28 cellular contexts compared by ENCODE assay signal in genomic region chr7:146701166-146701565, GRCh38.
DNase-seq lines count a peak whose midpoint lies in the region; ATAC-seq lines count a peak whose summit lies in the region.
"Had no signal": no experiment of that assay in that cellular context is flagged by ENCODE, and none has a peak within 500 bp of the region (broad histone marks: within the 10 kb centered on the region; RNA-seq: fewer than 3 reads in every experiment).

No MANE protein-coding gene starts in this region.

- ATAC-seq in HG02852 (IDR thresholded peaks at IDR 0.05; ENCODE audit: unreplicated experiment) = no peak
- ATAC-seq: body of pancreas; foreskin keratinocyte; heart right ventricle; naive thymus-derived CD4-positive, alpha-beta T cell; Panc1; stimulated activated memory B cell treated with anti-CD40 and anti-IgM and Interleukin-4, amounts not matched to agents 10 μg/mL and 1 μg/mL and 100 μg/mL, for 72 hours had no signal

- DNase-seq in COR-L47 (lab: John Stamatoyannopoulos, UW) (peak; percentile 47), NCI-H146 (lab: John Stamatoyannopoulos, UW) (peak; percentile 77), NCI-H748 treated with DMSO at 0.1 percent for 48 hours (lab: John Stamatoyannopoulos, UW) (peak; percentile 47), brain pericyte (ENCODE audit: low read depth, low spot score) (peak; percentile 36), HPDE6-E6E7 (ENCODE audit: extremely low spot score) (no peak), NAMALWA (ENCODE audit: low spot score) (no peak)
- no peak for DNase-seq in activated CD4-positive, alpha-beta T cell treated with anti-CD3 and anti-CD28 coated beads for 48 hours
- DNase-seq: ACHN; activated CD4-positive, alpha-beta memory T cell treated with anti-CD3 and anti-CD28 coated beads, Interleukin-2, amount 10 ng/mL, durations not matched to agents 7 days and 5 days; activated CD4-positive, alpha-beta T cell treated with anti-CD3 and anti-CD28 coated beads for 1 hour; activated CD8-positive, alpha-beta memory T cell treated with anti-CD3 and anti-CD28 coated beads, Interleukin-2, amount 50 U/mL, for 4 hours; activated naive CD4-positive, alpha-beta T cell treated with Interleukin-2 at 50 U/mL for 16 hours; CD4-positive, alpha-beta memory T cell; dermis blood vessel endothelial cell; foreskin keratinocyte; heart right ventricle; Kasumi-1; kidney; naive thymus-derived CD4-positive, alpha-beta T cell; NCI-H446 treated with DMSO at 0.1 percent for 48 hours; occipital lobe; Right ventricle myocardium superior; stimulated activated CD4-positive, alpha-beta T cell treated with anti-CD3 and anti-CD28 coated beads, Interleukin-15, amount 100 ng/mL, for 24 hours; transverse colon had no signal

Comparison
In these comparisons a context has a peak if more than half of its experiments do, and no peak if none do; other contexts are left out.
1. DNase-seq: peak in COR-L47 (single experiment), NCI-H146 (single experiment), NCI-H748 treated with DMSO at 0.1 percent for 48 hours (single experiment) and brain pericyte (single experiment); none in HPDE6-E6E7 (single experiment), activated CD4-positive, alpha-beta T cell treated with anti-CD3 and anti-CD28 coated beads for 48 hours (single experiment) and NAMALWA (single experiment).